Comparison of ENCODE assay signal across 9 cellular contexts in the genomic region with DNA sequence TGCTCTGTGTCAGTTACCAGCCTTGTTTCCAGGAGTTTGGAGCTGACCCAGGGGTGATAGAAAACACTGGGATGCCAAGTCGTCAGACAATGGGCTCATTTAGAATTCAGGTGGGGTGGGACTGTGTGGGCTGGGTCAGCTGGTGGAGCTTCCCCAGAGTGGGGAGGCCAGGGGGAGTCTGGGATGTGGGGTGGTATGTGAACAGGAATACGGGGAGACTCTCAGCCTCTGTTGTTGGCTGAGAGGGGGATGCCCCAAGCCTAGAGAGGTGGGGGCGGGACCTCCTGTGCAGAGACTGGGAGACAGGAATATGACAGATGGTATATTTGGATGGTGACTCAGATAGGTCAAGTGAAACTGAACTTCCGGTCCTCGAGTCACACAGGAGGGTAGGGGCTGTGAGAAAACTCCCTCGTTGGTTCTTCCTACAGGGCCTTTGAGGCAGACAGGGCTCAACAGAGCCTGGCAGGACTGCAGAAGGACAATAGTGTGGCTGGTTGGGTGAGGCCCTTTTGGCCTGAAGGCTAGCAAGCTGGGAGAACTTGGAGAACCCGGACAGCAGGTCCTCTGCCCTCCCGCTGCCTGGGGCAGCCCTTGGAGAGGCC. TPM values are rescaled to one million over a fixed set of nuclear protein-coding genes. Genes with fewer than 3 reads are reported as not detected.
A peak's percentile ranks its signal among the peaks of the same experiment; 100 is the strongest.
DNase-seq lines count a peak whose midpoint lies in the region; ATAC-seq and TF ChIP-seq lines count a peak whose summit lies in the region.
"Had no signal": no experiment of that assay in that cellular context is flagged by ENCODE, and none has a peak within 500 bp of the region (broad histone marks: within the 10 kb centered on the region; RNA-seq: fewer than 3 reads in every experiment).

No MANE protein-coding gene starts in this region.

- H3K9me3 ChIP-seq in MM.1S (replicated peaks; ENCODE audit: insufficient read depth, low read length): no peaks in the 10 kb centered on the region

- ATAC-seq in GM18499 (IDR thresholded peaks at IDR 0.05; ENCODE audit: insufficient read depth, unreplicated experiment) (peak; percentile 43), GM23338 (no peak), omental fat pad (ENCODE audit: low FRiP score) (peak; percentile 64)

- H3K27ac Mint-ChIP-seq in GM23338: peak overlapping the region; percentile 81
- H3K27ac Mint-ChIP-seq: nephron had no signal

- H4K20me1 ChIP-seq in GM23338 (replicated peaks; ENCODE audit: insufficient read depth): peaks cover 3% of the 10 kb centered on the region
- H4K20me1 ChIP-seq in MM.1S (ENCODE audit: insufficient read depth, low read length): no peaks in the 10 kb centered on the region

- no peaks in the 10 kb centered on the region for H3K9me3 Mint-ChIP-seq in GM23338
- H3K9me3 Mint-ChIP-seq: nephron had no signal

- H3K36me3 Mint-ChIP-seq in GM23338 (ENCODE audit: low read depth): peaks cover 43% of the 10 kb centered on the region

- no peak overlapping the region for H3K4me3 ChIP-seq in GM23338
- no peak overlapping the region for H3K4me3 ChIP-seq in MM.1S (ENCODE audit: low read length)
- H3K4me3 ChIP-seq in coronary artery: no peak overlapping the region

- H3K4me2 ChIP-seq in GM23338 (no peak overlapping the region), MM.1S (ENCODE audit: low read depth, low read length) (peak overlapping the region; percentile 17; the same call in 1 of the 2 replicates)

- H3K4me1 ChIP-seq in GM23338 (ENCODE audit: insufficient read depth) (peaks cover 58% of the 10 kb centered on the region), MM.1S (ENCODE audit: low read length) (peaks cover 33% of the 10 kb centered on the region)

- peaks cover 3% of the 10 kb centered on the region; the same call in 1 of the 2 replicates for H3K9me2 ChIP-seq in GM23338 (ENCODE audit: insufficient read depth)
- no peaks in the 10 kb centered on the region for H3K9me2 ChIP-seq in MM.1S (replicated peaks; ENCODE audit: insufficient read depth, low read length)

- H3K27ac ChIP-seq in GM23338 (ENCODE audit: low read depth) (no peak overlapping the region), MM.1S (ENCODE audit: low read length) (peak overlapping the region; percentile 44; the same call in 1 of the 2 replicates), coronary artery (no peak overlapping the region)

- peaks cover 16% of the 10 kb centered on the region for H3K27me3 Mint-ChIP-seq in GM23338 (ENCODE audit: insufficient read depth, low read depth, poor library complexity)

- peaks cover 17% of the 10 kb centered on the region; the same call in 1 of the 2 replicates for H3F3A ChIP-seq in GM23338 (replicated peaks; ENCODE audit: low read depth)
- H3F3A ChIP-seq in MM.1S (ENCODE audit: insufficient read depth, low read length): peaks cover 26% of the 10 kb centered on the region

- H3K9ac ChIP-seq in MM.1S (ENCODE audit: low read length): 0 out of 2 replicates have a peak overlapping the region, but pooled peaks have one; percentile 4

- H3K36me3 ChIP-seq in GM23338 (ENCODE audit: insufficient read depth): no peaks in the 10 kb centered on the region
- H3K36me3 ChIP-seq in MM.1S (replicated peaks; ENCODE audit: insufficient read depth, low read length): no peaks in the 10 kb centered on the region

- TF ChIP-seq CTCF in GM23338 (conservative IDR thresholded peaks at IDR 0.05; ENCODE audit: low read depth in 2 of 2): no peak
- TF ChIP-seq CTCF in MM.1S (IDR thresholded peaks at IDR 0.05; ENCODE audit: low read length): no peak
- no peak for TF ChIP-seq CTCF in omental fat pad (IDR thresholded peaks at IDR 0.05)
- no peak for TF ChIP-seq CTCF in coronary artery (IDR thresholded peaks at IDR 0.05)

- H3K4me1 Mint-ChIP-seq in GM23338: peaks cover 64% of the 10 kb centered on the region

- DNase-seq in GM23338 (ENCODE audit: low spot score) (no peak), MM.1S (peak; percentile 84), astrocyte of the hippocampus (ENCODE audit: low read depth, low spot score) (peak; percentile 30), omental fat pad (ENCODE audit: low spot score) (no peak), HuH-7.5 (ENCODE audit: low spot score) (no peak), coronary artery (ENCODE audit: low spot score) (no peak), germinal center (ENCODE audit: low spot score) (no peak)

- peaks cover 70% of the 10 kb centered on the region for H3K79me2 ChIP-seq in GM23338 (replicated peaks; ENCODE audit: insufficient read depth)
- H3K79me2 ChIP-seq in MM.1S (ENCODE audit: low read length): no peaks in the 10 kb centered on the region

- H3K27me3 ChIP-seq in GM23338 (ENCODE audit: insufficient read depth) (no peaks in the 10 kb centered on the region), MM.1S (replicated peaks; ENCODE audit: insufficient read depth, low read length) (no peaks in the 10 kb centered on the region)

- H2AFZ ChIP-seq in GM23338 (no peak overlapping the region), MM.1S (ENCODE audit: low read length) (no peak overlapping the region)

- H3K4me3 Mint-ChIP-seq in GM23338: no peak overlapping the region
- H3K4me3 Mint-ChIP-seq: nephron had no signal

TF ChIP-seq in GM23338, 12 proteins besides CTCF, POLR2A, EP300 and RAD21:
- no peak for TF ChIP-seq NANOG (IDR thresholded peaks at IDR 0.05; ENCODE audit: borderline replicate concordance)
- TF ChIP-seq CREB1 (CRISPR knock-in tag; IDR thresholded peaks at IDR 0.05; ENCODE audit: low read depth): no peak
- no peak for TF ChIP-seq EZH2phosphoT487 (IDR thresholded peaks at IDR 0.05; ENCODE audit: unreplicated experiment)
- no peak for TF ChIP-seq ZNF114 (CRISPR knock-in tag; IDR thresholded peaks at IDR 0.05)
- TF ChIP-seq EZH2 (IDR thresholded peaks at IDR 0.05; ENCODE audit: low read depth, unreplicated experiment): no peak
- no peak for TF ChIP-seq STAT1 (IDR thresholded peaks at IDR 0.05; ENCODE audit: unreplicated experiment)
- TF ChIP-seq JUNB (IDR thresholded peaks at IDR 0.05; ENCODE audit: unreplicated experiment): no peak
- TF ChIP-seq POLR2AphosphoS5 (IDR thresholded peaks at IDR 0.05; ENCODE audit: low read depth): no peak

RNA-seq across cellular contexts. Expression of a gene that starts 23.7 kb away (rescaled TPM):
- 142 TPM in 2 replicates for total RNA-seq in GM23338 (2014; rRNA removed; shearing (Covaris generic))
- polyA plus RNA-seq in GM23338 (2016; fragmentation: Nextera tagmentation; extraction: Ambion mirVana): 58.1 and 64.1 TPM in 2 replicates
- 10 to 100 TPM in 1 of 4 donors, 1 to 10 TPM in 2, not detected in 1; 1.8 to 18.7 (median 3.4) TPM for total RNA-seq in omental fat pad

Comparison
In these comparisons a context has a peak if more than half of its experiments do, and no peak if none do; other contexts are left out.
1. DNase-seq: peak in MM.1S (single experiment) and astrocyte of the hippocampus (single experiment); none in GM23338 (single experiment), omental fat pad (single experiment), HuH-7.5 (single experiment), coronary artery (single experiment) and germinal center (single experiment).